Comparison of ENCODE assay signal across 1 cellular context in the genomic region with DNA sequence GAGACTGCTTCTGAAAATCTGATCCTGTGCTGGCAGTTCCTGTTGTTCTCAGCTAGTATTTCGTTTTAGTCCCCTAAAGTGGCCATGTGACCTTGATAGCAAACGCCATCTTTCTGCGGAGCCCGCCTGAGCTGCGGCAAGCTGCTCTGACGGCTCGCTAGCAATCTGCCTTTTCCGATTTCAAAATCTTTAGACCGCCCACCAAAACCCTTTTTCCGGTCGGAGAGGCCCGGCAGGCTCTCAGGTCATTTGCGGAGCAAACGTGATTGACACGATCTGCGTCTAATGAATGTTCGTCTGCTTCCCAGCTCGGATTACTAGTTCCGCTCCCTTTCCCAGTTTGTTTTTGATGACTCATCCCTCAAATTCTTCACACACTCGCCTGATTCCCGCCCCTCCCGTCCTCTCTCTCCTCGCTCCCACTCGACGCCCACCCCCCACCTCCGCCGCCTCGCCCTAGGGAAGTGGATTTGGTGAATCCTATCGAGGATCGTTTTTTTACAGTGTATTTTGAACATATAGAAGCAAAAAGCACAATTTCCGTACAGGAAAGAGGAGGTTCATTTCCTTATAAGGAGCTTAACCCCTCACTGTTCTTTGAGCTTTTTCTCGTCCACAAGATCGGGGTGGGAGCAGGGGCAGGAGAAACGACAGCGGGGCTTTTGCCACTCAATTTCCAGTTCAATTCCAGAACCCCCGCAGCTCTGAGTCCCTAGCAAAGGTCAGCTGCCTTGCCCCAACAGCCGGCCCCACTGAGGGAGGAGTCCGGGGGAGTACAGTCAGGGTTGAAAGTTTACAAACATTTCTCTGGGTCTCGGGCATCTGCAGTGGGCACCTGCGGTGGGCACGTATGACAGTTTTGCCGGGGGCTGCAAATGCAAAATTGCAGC.
TF ChIP-seq lines count a peak whose summit lies in the region.

No MANE protein-coding gene starts in this region.

TF ChIP-seq in K562, 482 proteins besides CTCF, POLR2A, EP300 and RAD21 (continued from another document and continues in another):
- TF ChIP-seq, protein P1, sequence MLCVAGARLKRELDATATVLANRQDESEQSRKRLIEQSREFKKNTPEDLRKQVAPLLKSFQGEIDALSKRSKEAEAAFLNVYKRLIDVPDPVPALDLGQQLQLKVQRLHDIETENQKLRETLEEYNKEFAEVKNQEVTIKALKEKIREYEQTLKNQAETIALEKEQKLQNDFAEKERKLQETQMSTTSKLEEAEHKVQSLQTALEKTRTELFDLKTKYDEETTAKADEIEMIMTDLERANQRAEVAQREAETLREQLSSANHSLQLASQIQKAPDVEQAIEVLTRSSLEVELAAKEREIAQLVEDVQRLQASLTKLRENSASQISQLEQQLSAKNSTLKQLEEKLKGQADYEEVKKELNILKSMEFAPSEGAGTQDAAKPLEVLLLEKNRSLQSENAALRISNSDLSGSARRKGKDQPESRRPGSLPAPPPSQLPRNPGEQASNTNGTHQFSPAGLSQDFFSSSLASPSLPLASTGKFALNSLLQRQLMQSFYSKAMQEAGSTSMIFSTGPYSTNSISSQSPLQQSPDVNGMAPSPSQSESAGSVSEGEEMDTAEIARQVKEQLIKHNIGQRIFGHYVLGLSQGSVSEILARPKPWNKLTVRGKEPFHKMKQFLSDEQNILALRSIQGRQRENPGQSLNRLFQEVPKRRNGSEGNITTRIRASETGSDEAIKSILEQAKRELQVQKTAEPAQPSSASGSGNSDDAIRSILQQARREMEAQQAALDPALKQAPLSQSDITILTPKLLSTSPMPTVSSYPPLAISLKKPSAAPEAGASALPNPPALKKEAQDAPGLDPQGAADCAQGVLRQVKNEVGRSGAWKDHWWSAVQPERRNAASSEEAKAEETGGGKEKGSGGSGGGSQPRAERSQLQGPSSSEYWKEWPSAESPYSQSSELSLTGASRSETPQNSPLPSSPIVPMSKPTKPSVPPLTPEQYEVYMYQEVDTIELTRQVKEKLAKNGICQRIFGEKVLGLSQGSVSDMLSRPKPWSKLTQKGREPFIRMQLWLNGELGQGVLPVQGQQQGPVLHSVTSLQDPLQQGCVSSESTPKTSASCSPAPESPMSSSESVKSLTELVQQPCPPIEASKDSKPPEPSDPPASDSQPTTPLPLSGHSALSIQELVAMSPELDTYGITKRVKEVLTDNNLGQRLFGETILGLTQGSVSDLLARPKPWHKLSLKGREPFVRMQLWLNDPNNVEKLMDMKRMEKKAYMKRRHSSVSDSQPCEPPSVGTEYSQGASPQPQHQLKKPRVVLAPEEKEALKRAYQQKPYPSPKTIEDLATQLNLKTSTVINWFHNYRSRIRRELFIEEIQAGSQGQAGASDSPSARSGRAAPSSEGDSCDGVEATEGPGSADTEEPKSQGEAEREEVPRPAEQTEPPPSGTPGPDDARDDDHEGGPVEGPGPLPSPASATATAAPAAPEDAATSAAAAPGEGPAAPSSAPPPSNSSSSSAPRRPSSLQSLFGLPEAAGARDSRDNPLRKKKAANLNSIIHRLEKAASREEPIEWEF (CRISPR knock-in tag; IDR thresholded peaks at IDR 0.05): no peak
- TF ChIP-seq ZNF121 (CRISPR knock-in tag; conservative IDR thresholded peaks at IDR 0.05) (no peak), ATF3 (IDR thresholded peaks at IDR 0.05) (peak; percentile 98), ATF3 (CRISPR knock-in tag; conservative IDR thresholded peaks at IDR 0.05) (no peak; the same call in 1 of the 2 replicates), MEF2D (tag; conservative IDR thresholded peaks at IDR 0.05; ENCODE audit: low read depth) (no peak), PML (IDR thresholded peaks at IDR 0.05; ENCODE audit: low read length) (peak; percentile 83), PHB (CRISPR knock-in tag; IDR thresholded peaks at IDR 0.05) (no peak), ZBED1 (IDR thresholded peaks at IDR 0.05) (no peak), ZBTB34 (CRISPR knock-in tag; IDR thresholded peaks at IDR 0.05) (no peak), CHD2 (IDR thresholded peaks at IDR 0.05; ENCODE audit: low read depth, low read length) (peak; percentile 55), ATF4 (CRISPR knock-in tag; IDR thresholded peaks at IDR 0.05) (no peak), SMAD1 (IDR thresholded peaks at IDR 0.05; ENCODE audit: low read depth, low read length, partially characterized antibody) (no peak), RNF219 (CRISPR knock-in tag; IDR thresholded peaks at IDR 0.05) (no peak), MNT (conservative IDR thresholded peaks at IDR 0.05) (peak in 1 of 2 experiments; percentile 58; a peak in 2 of 4 replicates), ETS1 (conservative IDR thresholded peaks at IDR 0.05; ENCODE audit: control insufficient read depth, low read depth, low read length) (no peak; the same call in 1 of the 2 replicates), NR2C1 (IDR thresholded peaks at IDR 0.05) (no peak), NR2C1 (tag; IDR thresholded peaks at IDR 0.05) (peak; percentile 17), RFX7 (CRISPR knock-in tag; IDR thresholded peaks at IDR 0.05) (no peak), PCBP2 (IDR thresholded peaks at IDR 0.05; ENCODE audit: low read depth, low read length, poor library complexity, severe bottlenecking) (no peak), ZBTB8A (IDR thresholded peaks at IDR 0.05; ENCODE audit: partially characterized antibody) (no peak), ZNF445 (CRISPR knock-in tag; IDR thresholded peaks at IDR 0.05; ENCODE audit: low read depth) (no peak), PPARD (CRISPR knock-in tag; IDR thresholded peaks at IDR 0.05) (no peak), USF2 (CRISPR knock-in tag; IDR thresholded peaks at IDR 0.05) (peak; percentile 81), ZNF408 (CRISPR knock-in tag; IDR thresholded peaks at IDR 0.05; ENCODE audit: low read depth) (no peak), ADNP (tag; IDR thresholded peaks at IDR 0.05) (no peak), NFRKB (IDR thresholded peaks at IDR 0.05; ENCODE audit: low read depth) (peak; percentile 95)
- TF ChIP-seq, protein P2, sequence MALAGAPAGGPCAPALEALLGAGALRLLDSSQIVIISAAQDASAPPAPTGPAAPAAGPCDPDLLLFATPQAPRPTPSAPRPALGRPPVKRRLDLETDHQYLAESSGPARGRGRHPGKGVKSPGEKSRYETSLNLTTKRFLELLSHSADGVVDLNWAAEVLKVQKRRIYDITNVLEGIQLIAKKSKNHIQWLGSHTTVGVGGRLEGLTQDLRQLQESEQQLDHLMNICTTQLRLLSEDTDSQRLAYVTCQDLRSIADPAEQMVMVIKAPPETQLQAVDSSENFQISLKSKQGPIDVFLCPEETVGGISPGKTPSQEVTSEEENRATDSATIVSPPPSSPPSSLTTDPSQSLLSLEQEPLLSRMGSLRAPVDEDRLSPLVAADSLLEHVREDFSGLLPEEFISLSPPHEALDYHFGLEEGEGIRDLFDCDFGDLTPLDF (CRISPR knock-in tag; IDR thresholded peaks at IDR 0.05): 0 out of 2 replicates have a peak, but pooled peaks have one; percentile 43
- TF ChIP-seq, protein P3, sequence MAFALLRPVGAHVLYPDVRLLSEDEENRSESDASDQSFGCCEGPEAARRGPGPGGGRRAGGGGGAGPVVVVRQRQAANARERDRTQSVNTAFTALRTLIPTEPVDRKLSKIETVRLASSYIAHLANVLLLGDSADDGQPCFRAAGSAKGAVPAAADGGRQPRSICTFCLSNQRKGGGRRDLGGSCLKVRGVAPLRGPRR (CRISPR knock-in tag; IDR thresholded peaks at IDR 0.05): no peak
